ENCODE assay signal across 9 cellular contexts in genomic region chr5:143605403-143606005, GRCh38.
DNase-seq lines count a peak whose midpoint lies in the region; ATAC-seq, FAIRE-seq and TF ChIP-seq lines count a peak whose summit lies in the region.
"Had no signal": no experiment of that assay in that cellular context is flagged by ENCODE, and none has a peak within 500 bp of the region (broad histone marks: within the 10 kb centered on the region; RNA-seq: fewer than 3 reads in every experiment).

No MANE protein-coding gene starts in this region.

- no peaks in the 10 kb centered on the region for H3K36me3 ChIP-seq in left ventricle myocardium inferior
- no peaks in the 10 kb centered on the region for H3K36me3 ChIP-seq in mammary epithelial cell (ENCODE audit: insufficient read depth, low read length)

- peak; percentile 43 for ATAC-seq in GM18868 (IDR thresholded peaks at IDR 0.05; ENCODE audit: unreplicated experiment)
- peak; percentile 68 for ATAC-seq in HG02885 (IDR thresholded peaks at IDR 0.05; ENCODE audit: poor library complexity, unreplicated experiment)
- no peak for ATAC-seq in foreskin keratinocyte

- H3K9me3 Mint-ChIP-seq in Calu3 (ENCODE audit: low read depth, unreplicated experiment): peaks cover 8% of the 10 kb centered on the region

- H3K9ac ChIP-seq in mammary epithelial cell (ENCODE audit: insufficient read depth, low read length): no peak overlapping the region

- H3K27ac ChIP-seq in left ventricle myocardium inferior (replicated peaks) (peak overlapping the region; percentile 16), mammary epithelial cell (ENCODE audit: insufficient read depth, low read depth, low read length) (no peak overlapping the region), foreskin keratinocyte (no peak overlapping the region)
- H3K27ac ChIP-seq: epithelial cell of prostate had no signal

- H3K27me3 ChIP-seq in left ventricle myocardium inferior (ENCODE audit: low read depth) (no peaks in the 10 kb centered on the region), mammary epithelial cell (ENCODE audit: insufficient read depth, low read length) (no peaks in the 10 kb centered on the region), foreskin keratinocyte (no peaks in the 10 kb centered on the region)

- WGBS in mammary epithelial cell (ENCODE audit: low coverage, missing lambda C conversion rate): 77% methylated on average over 4 of the region's 4 CpGs

- H3K27ac Mint-ChIP-seq in Calu3 (ENCODE audit: unreplicated experiment): no peak overlapping the region

- peaks cover 8% of the 10 kb centered on the region for H3K9me3 ChIP-seq in left ventricle myocardium inferior (replicated peaks)
- no peaks in the 10 kb centered on the region for H3K9me3 ChIP-seq in mammary epithelial cell (replicated peaks; ENCODE audit: insufficient read depth, low read length)

- H3K36me3 Mint-ChIP-seq in Calu3 (ENCODE audit: insufficient read depth, unreplicated experiment): peaks cover 4% of the 10 kb centered on the region

- TF ChIP-seq CTCF in left ventricle myocardium inferior (IDR thresholded peaks at IDR 0.05; ENCODE audit: borderline replicate concordance): no peak
- no peak for TF ChIP-seq CTCF in mammary epithelial cell (conservative IDR thresholded peaks at IDR 0.05 in 1 of 2, IDR thresholded peaks at IDR 0.05 in 1 of 2; ENCODE audit: extremely low read depth in 1 of 2, insufficient read depth in 1 of 2, low read depth in 1 of 2, low read length in 2 of 2)
- no peak for TF ChIP-seq CTCF in foreskin keratinocyte (conservative IDR thresholded peaks at IDR 0.05)
- TF ChIP-seq CTCF in Calu3 (IDR thresholded peaks at IDR 0.05; ENCODE audit: unreplicated experiment): no peak

- H3K27me3 Mint-ChIP-seq in Calu3 (ENCODE audit: unreplicated experiment): no peaks in the 10 kb centered on the region

- H3K4me2 ChIP-seq in mammary epithelial cell (ENCODE audit: insufficient read depth, low read depth, low read length): no peak overlapping the region

- H3K4me3 ChIP-seq in left ventricle myocardium inferior (no peak overlapping the region), mammary epithelial cell (replicated peaks in 1 of 3; ENCODE audit: insufficient read depth in 1 of 3, low read depth in 2 of 3, low read length in 3 of 3) (no peak overlapping the region)

- H3K4me1 ChIP-seq in left ventricle myocardium inferior (peaks cover 25% of the 10 kb centered on the region), mammary epithelial cell (ENCODE audit: insufficient read depth, low read length) (peaks cover 4% of the 10 kb centered on the region), foreskin keratinocyte (no peaks in the 10 kb centered on the region)

- no peak overlapping the region for H3K4me3 Mint-ChIP-seq in Calu3 (ENCODE audit: low read depth, unreplicated experiment)

- no peak for FAIRE-seq in urothelium cell line (lab: Jason Lieb, UNC)

- no peaks in the 10 kb centered on the region for H3K79me2 ChIP-seq in mammary epithelial cell (ENCODE audit: insufficient read depth, low read length)

- no peak overlapping the region for H2AFZ ChIP-seq in mammary epithelial cell (ENCODE audit: low read depth, low read length)

- CTCF ChIA-PET in mammary epithelial cell (lab: Charles Lee; ENCODE audit: low non-redundant PET) (no interaction called here), Calu3 (lab: Charles Lee) (interaction anchor here (0.5 to 0.6 kb wide), 2 partner anchors 424 to 1502 kb away, joined by 3 to 10 read pairs; no protein-coding TSS in a partner anchor)

- no peaks in the 10 kb centered on the region for H4K20me1 ChIP-seq in mammary epithelial cell (ENCODE audit: insufficient read depth, low read length)

- H3K4me1 Mint-ChIP-seq in Calu3 (ENCODE audit: low read depth, unreplicated experiment): peaks cover 21% of the 10 kb centered on the region

- in situ Hi-C loops in mammary epithelial cell (cut with MboI; ENCODE audit: low sequenced_read_pairs in 2 of 2): no loop called here

- dilution Hi-C loops in mammary epithelial cell (cut with HindIII; ENCODE audit: low sequenced_read_pairs): no loop called here

- BruUV-seq in mammary epithelial cell (replicated peaks; lab: Mats Ljungman, UMichigan) (no TSS peak), Calu3 (replicated peaks; lab: Mats Ljungman, UMichigan) (no TSS peak)

- peak; percentile 40 for DNase-seq in RPMI8226
- no peak for DNase-seq in left ventricle myocardium inferior
- DNase-seq in urothelium cell line (ENCODE audit: low spot score): no peak
- no peak for DNase-seq in mammary epithelial cell
- no peak for DNase-seq in foreskin keratinocyte
- DNase-seq in Calu3: no peak

- intact Hi-C loops in left ventricle myocardium inferior (cut with micrococcal nuclease) (no loop called here), mammary epithelial cell (cut with micrococcal nuclease) (no loop called here), Calu3 (cut with micrococcal nuclease; ENCODE audit: unreplicated experiment) (no loop called here)
